12 cellular contexts compared by ENCODE assay signal in genomic region chr10:133388265-133388972, GRCh38. TPM values are rescaled to one million over a fixed set of nuclear protein-coding genes. Genes with fewer than 3 reads are reported as not detected.
DNase-seq lines count a peak whose midpoint lies in the region; ATAC-seq and TF ChIP-seq lines count a peak whose summit lies in the region.
"Had no signal": no experiment of that assay in that cellular context is flagged by ENCODE, and none has a peak within 500 bp of the region (broad histone marks: within the 10 kb centered on the region; RNA-seq: fewer than 3 reads in every experiment).

No MANE protein-coding gene starts in this region.

- DNase-seq in activated T-cell treated with anti-CD3 and anti-CD28 coated beads, Interleukin-2, amount 50 U/mL, for 4 hours = no peak
- DNase-seq in activated T-cell treated with anti-CD3 and anti-CD28 coated beads for 4 hours (no peak), spleen (peak; percentile 80), Right ventricle myocardium inferior (ENCODE audit: missing footprints) (no peak)
- peak; percentile 7 for DNase-seq in activated CD4-positive, alpha-beta memory T cell treated with anti-CD3 and anti-CD28 coated beads for 36 hours
- DNase-seq in stimulated activated CD4-positive, alpha-beta T cell treated with anti-CD3 and anti-CD28 coated beads, Interleukin-15, amount 100 ng/mL, for 24 hours = no peak
- DNase-seq: hippocampal formation, PC-9 had no signal

- TF ChIP-seq CTCF in spleen (IDR thresholded peaks at IDR 0.05 in 8 of 11, conservative IDR thresholded peaks at IDR 0.05 in 3 of 11) = no peak

- CTCF ChIA-PET in activated CD4-positive, alpha-beta memory T cell treated with anti-CD3 and anti-CD28 coated beads for 36 hours (lab: Charles Lee) = interaction anchor here (1.7 to 3.3 kb wide), 2 partner anchors 59 kb away, joined by 3 to 17 read pairs; no protein-coding TSS in a partner anchor

- H3K4me1 ChIP-seq in spleen = peaks cover 24 to 65% (median 56%) of the 10 kb centered on the region in 6 donors

- peak overlapping the region; percentile 89 for H3K27ac Mint-ChIP-seq in activated CD4-positive, alpha-beta memory T cell treated with anti-CD3 and anti-CD28 coated beads for 36 hours

- no peaks in the 10 kb centered on the region for H3K27me3 ChIP-seq in spleen (replicated peaks in 1 of 7)

- peak overlapping the region in 7 of 8 donors; percentile 8 to 70 (median 43) for H3K4me3 ChIP-seq in spleen
- H3K4me3 ChIP-seq: PC-9 had no signal

- peak overlapping the region; percentile 76 for H3K4me3 Mint-ChIP-seq in activated T-cell treated with anti-CD3 and anti-CD28 coated beads, Interleukin-2, amount 50 U/mL, for 4 hours
- H3K4me3 Mint-ChIP-seq in activated CD4-positive, alpha-beta memory T cell treated with anti-CD3 and anti-CD28 coated beads for 36 hours = peak overlapping the region; percentile 65

- peak overlapping the region; percentile 69 to 94 (median 88) for H3K27ac ChIP-seq in spleen
- H3K27ac ChIP-seq: PC-9, thoracic aorta had no signal

- no peak for TF ChIP-seq POLR2A in spleen (IDR thresholded peaks at IDR 0.05)

- peaks cover 40% of the 10 kb centered on the region for H3K4me1 Mint-ChIP-seq in activated T-cell treated with anti-CD3 and anti-CD28 coated beads, Interleukin-2, amount 50 U/mL, for 4 hours (ENCODE audit: low read depth)
- peaks cover 36% of the 10 kb centered on the region for H3K4me1 Mint-ChIP-seq in activated CD4-positive, alpha-beta memory T cell treated with anti-CD3 and anti-CD28 coated beads for 36 hours (ENCODE audit: low read depth)

- no peak for ATAC-seq in activated T-cell treated with anti-CD3 and anti-CD28 coated beads, Interleukin-2, amount 50 U/mL, for 4 hours
- ATAC-seq in HG03439 (IDR thresholded peaks at IDR 0.05; ENCODE audit: unreplicated experiment) (peak; percentile 1), esophagus mucosa (no peak), Right ventricle myocardium inferior (no peak)

- POLR2A ChIA-PET in activated CD4-positive, alpha-beta memory T cell treated with anti-CD3 and anti-CD28 coated beads for 36 hours (lab: Charles Lee) = interaction anchor here (1.7 to 2.8 kb wide), 2 partner anchors 15 to 31 kb away, joined by 5 to 10 read pairs; partner anchors contain the start of genes ECHS1 and FUOM

- no peaks in the 10 kb centered on the region for H3K9me3 ChIP-seq in spleen
- H3K9me3 ChIP-seq: thoracic aorta had no signal

- intact Hi-C loops in activated CD4-positive, alpha-beta memory T cell treated with anti-CD3 and anti-CD28 coated beads for 36 hours (cut with micrococcal nuclease) = loop anchor here (2.0 kb wide), 1 partner anchor 60 kb away; no protein-coding TSS in a partner anchor
- intact Hi-C loops in spleen (cut with DNase I; ENCODE audit: low total_unique reads) = no loop called here
- intact Hi-C loops in Right ventricle myocardium inferior (cut with DNase I) = no loop called here

- no peaks in the 10 kb centered on the region for H3K9me3 Mint-ChIP-seq in activated T-cell treated with anti-CD3 and anti-CD28 coated beads, Interleukin-2, amount 50 U/mL, for 4 hours
- no peaks in the 10 kb centered on the region for H3K9me3 Mint-ChIP-seq in activated CD4-positive, alpha-beta memory T cell treated with anti-CD3 and anti-CD28 coated beads for 36 hours

- H3K36me3 ChIP-seq in spleen = peaks cover 0 to 21% (median 5%) of the 10 kb centered on the region in 6 donors

- H3K36me3 Mint-ChIP-seq in activated T-cell treated with anti-CD3 and anti-CD28 coated beads, Interleukin-2, amount 50 U/mL, for 4 hours (ENCODE audit: insufficient read depth) = no peaks in the 10 kb centered on the region
- H3K36me3 Mint-ChIP-seq in activated CD4-positive, alpha-beta memory T cell treated with anti-CD3 and anti-CD28 coated beads for 36 hours = peaks cover 8% of the 10 kb centered on the region

- 72 to 86% (median 78%) methylated on average over 12 to 17 of the region's 17 CpGs for WGBS in spleen, 5 donors

- H3K27me3 Mint-ChIP-seq in activated T-cell treated with anti-CD3 and anti-CD28 coated beads, Interleukin-2, amount 50 U/mL, for 4 hours (ENCODE audit: low read depth) = no peaks in the 10 kb centered on the region
- no peaks in the 10 kb centered on the region for H3K27me3 Mint-ChIP-seq in activated CD4-positive, alpha-beta memory T cell treated with anti-CD3 and anti-CD28 coated beads for 36 hours

RNA-seq across cellular contexts. Expression of gene MTG1, which starts 5.5 kb away (rescaled TPM):
- 10 to 100 TPM; 60.3 to 68.1 (median 67.1) TPM for total RNA-seq in activated T-cell treated with anti-CD3 and anti-CD28 coated beads, Interleukin-2, amount 50 U/mL, for 4 hours
- 10 to 100 TPM; 33.9 to 40.3 TPM for total RNA-seq in activated CD4-positive, alpha-beta memory T cell treated with anti-CD3 and anti-CD28 coated beads for 36 hours
- total RNA-seq in spleen (10 to 100 TPM; 35.4 to 82.9 (median 63.7) TPM), esophagus mucosa (35.2 TPM), Right ventricle myocardium inferior (17.8 TPM)
- 100 to 1,000 TPM in 2 of 3 donors, 10 to 100 TPM in 1; 55.1 to 122 (median 101) TPM for polyA plus RNA-seq in spleen

RNA-seq across cellular contexts. Expression of gene PAOX, which starts 9.4 kb away (rescaled TPM):
- total RNA-seq in activated T-cell treated with anti-CD3 and anti-CD28 coated beads, Interleukin-2, amount 50 U/mL, for 4 hours = 1 to 10 TPM; 2.6 to 3.2 (median 2.9) TPM
- 1 to 10 TPM; 8.8 to 9.6 TPM for total RNA-seq in activated CD4-positive, alpha-beta memory T cell treated with anti-CD3 and anti-CD28 coated beads for 36 hours
- total RNA-seq in spleen (10 to 100 TPM; 16.2 to 34.0 (median 22.8) TPM), esophagus mucosa (11.3 TPM), Right ventricle myocardium inferior (3.5 TPM)
- polyA plus RNA-seq in spleen = 10 to 100 TPM; 15.4 to 26.0 (median 19.3) TPM

RNA-seq across cellular contexts. Expression of gene ECHS1, which starts 15.3 kb away (rescaled TPM):
- 10 to 100 TPM; 53.1 to 55.6 (median 53.9) TPM for total RNA-seq in activated T-cell treated with anti-CD3 and anti-CD28 coated beads, Interleukin-2, amount 50 U/mL, for 4 hours
- 10 to 100 TPM; 60.2 to 64.8 TPM for total RNA-seq in activated CD4-positive, alpha-beta memory T cell treated with anti-CD3 and anti-CD28 coated beads for 36 hours
- 10 to 100 TPM; 29.8 to 46.2 (median 44.8) TPM for total RNA-seq in spleen
- polyA plus RNA-seq in spleen = 10 to 100 TPM; 54.8 to 81.2 (median 62.7) TPM
- total RNA-seq in esophagus mucosa = 79.5 TPM
- 224 TPM for total RNA-seq in Right ventricle myocardium inferior

RNA-seq across cellular contexts. Expression of gene FUOM, which starts 30.6 kb away (rescaled TPM):
- total RNA-seq in activated T-cell treated with anti-CD3 and anti-CD28 coated beads, Interleukin-2, amount 50 U/mL, for 4 hours = 10 to 100 TPM; 40.7 to 47.4 (median 46.6) TPM
- 10 to 100 TPM; 46.5 to 49.8 TPM for total RNA-seq in activated CD4-positive, alpha-beta memory T cell treated with anti-CD3 and anti-CD28 coated beads for 36 hours
- total RNA-seq in spleen (10 to 100 TPM; 25.3 to 36.5 (median 27.7) TPM), esophagus mucosa (10.2 TPM), Right ventricle myocardium inferior (7.9 TPM)
- 10 to 100 TPM; 43.8 to 79.6 (median 47.9) TPM for polyA plus RNA-seq in spleen

RNA-seq across cellular contexts. Expression of gene SPRN, which starts 36.0 kb away (rescaled TPM):
- total RNA-seq in activated T-cell treated with anti-CD3 and anti-CD28 coated beads, Interleukin-2, amount 50 U/mL, for 4 hours = not detected
- total RNA-seq in activated CD4-positive, alpha-beta memory T cell treated with anti-CD3 and anti-CD28 coated beads for 36 hours = not detected
- total RNA-seq in spleen (under 1 TPM in 3 of 7 donors, not detected in 4; 0.14 to 0.22 (median 0.14) TPM), esophagus mucosa (0.12 TPM), Right ventricle myocardium inferior (not detected)
- under 1 TPM; 0.20 to 0.58 (median 0.41) TPM for polyA plus RNA-seq in spleen
- total RNA-seq: aorta, PC-9, thoracic aorta had no signal

Comparison
In these comparisons a context has a peak if more than half of its experiments do, and no peak if none do; other contexts are left out.
1. DNase-seq: peak in activated CD4-positive, alpha-beta memory T cell treated with anti-CD3 and anti-CD28 coated beads for 36 hours (single experiment) and spleen (single experiment); none in activated T-cell treated with anti-CD3 and anti-CD28 coated beads, Interleukin-2, amount 50 U/mL, for 4 hours (single experiment), activated T-cell treated with anti-CD3 and anti-CD28 coated beads for 4 hours (single experiment), stimulated activated CD4-positive, alpha-beta T cell treated with anti-CD3 and anti-CD28 coated beads, Interleukin-15, amount 100 ng/mL, for 24 hours (single experiment) and Right ventricle myocardium inferior (single experiment).